Comparison of ENCODE assay signal across 11 cellular contexts in the genomic region with DNA sequence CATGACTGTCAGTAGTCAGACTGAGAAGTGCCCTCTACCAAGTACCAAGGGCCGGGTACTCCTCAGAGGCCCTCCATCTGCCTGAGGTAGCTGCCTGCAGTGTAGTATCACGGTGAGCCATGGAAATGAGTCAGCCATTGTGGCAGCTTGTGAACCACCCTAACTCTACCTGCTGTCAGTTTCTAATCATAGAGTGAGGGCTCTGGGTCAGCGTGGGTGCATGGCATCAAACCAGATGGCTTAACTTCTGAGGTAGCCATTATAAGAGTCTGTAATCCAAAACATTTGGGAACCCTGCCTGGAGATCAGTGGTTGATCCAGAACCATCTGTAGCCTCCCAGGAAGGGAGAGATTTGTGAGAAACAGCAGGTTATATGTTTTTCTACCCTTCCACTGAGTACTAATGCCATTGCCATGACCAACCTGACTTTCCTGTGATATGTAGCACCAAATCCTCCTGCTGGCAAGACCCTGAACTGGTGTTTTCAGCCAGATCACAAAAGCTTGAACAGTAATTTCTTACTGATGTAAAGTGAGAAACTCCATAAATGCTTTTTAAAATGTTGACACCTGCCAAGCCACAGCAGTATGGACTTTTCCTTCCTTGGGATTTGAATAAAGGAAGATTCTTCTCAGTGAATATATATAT. TPM values are rescaled to one million over a fixed set of nuclear protein-coding genes. Genes with fewer than 3 reads are reported as not detected.
DNase-seq lines count a peak whose midpoint lies in the region; ATAC-seq, FAIRE-seq and TF ChIP-seq lines count a peak whose summit lies in the region.
"Had no signal": no experiment of that assay in that cellular context is flagged by ENCODE, and none has a peak within 500 bp of the region (broad histone marks: within the 10 kb centered on the region; RNA-seq: fewer than 3 reads in every experiment).

No MANE protein-coding gene starts in this region.

- TF ChIP-seq CTCF in ascending aorta (IDR thresholded peaks at IDR 0.05) (peak in 1 of 3 experiments; percentile 8), keratinocyte (optimal IDR thresholded peaks at IDR 0.05 in 1 of 3, IDR thresholded peaks at IDR 0.05 in 1 of 3, conservative IDR thresholded peaks at IDR 0.05 in 1 of 3; ENCODE audit: extremely low read depth in 1 of 3, insufficient read depth in 2 of 3, low read length in 3 of 3) (no peak), testis (IDR thresholded peaks at IDR 0.05) (no peak)

- TF ChIP-seq POLR2A in testis (IDR thresholded peaks at IDR 0.05) (no peak), erythroblast (IDR thresholded peaks at IDR 0.05; ENCODE audit: low read length) (no peak)

- H3K36me3 ChIP-seq in ascending aorta (peaks cover 15 to 23% of the 10 kb centered on the region in 2 donors), keratinocyte (ENCODE audit: control insufficient read depth in 2 of 2, extremely low read depth in 1 of 2, insufficient read depth in 2 of 2, low read length in 2 of 2) (peaks cover 2 to 7% of the 10 kb centered on the region in 2 experiments), testis (ENCODE audit: low read depth, missing control alignments) (no peaks in the 10 kb centered on the region)

- H2AFZ ChIP-seq in keratinocyte (ENCODE audit: control insufficient read depth, low read length), result no peak overlapping the region

- H3K9me3 ChIP-seq in ascending aorta (no peaks in the 10 kb centered on the region), keratinocyte (ENCODE audit: control insufficient read depth, low read depth, low read length) (no peaks in the 10 kb centered on the region), testis (no peaks in the 10 kb centered on the region)

- H3K4me1 ChIP-seq in ascending aorta, result peaks cover 5 to 33% of the 10 kb centered on the region in 2 donors
- peaks cover 43% of the 10 kb centered on the region for H3K4me1 ChIP-seq in keratinocyte (ENCODE audit: control insufficient read depth, extremely low read depth, insufficient read depth, low read length)
- no peaks in the 10 kb centered on the region for H3K4me1 ChIP-seq in testis

- H3K4me2 ChIP-seq in keratinocyte (ENCODE audit: control insufficient read depth, extremely low read depth, insufficient read depth, low read depth, low read length), result no peak overlapping the region
- H3K4me2 ChIP-seq: KMS-11 had no signal

- peak; percentile 6 for DNase-seq in stimulated activated naive CD4-positive, alpha-beta T cell treated with Interleukin-2 at 50 U/mL for 16 hours (lab: John Stamatoyannopoulos, UW)
- no peak for DNase-seq in stimulated activated naive CD4-positive, alpha-beta T cell (lab: John Stamatoyannopoulos, UW)
- DNase-seq in ascending aorta (ENCODE audit: low spot score in 2 of 2) (no peak), keratinocyte (ENCODE audit: low read depth, low spot score) (no peak), testis (no peak), erythroblast (lab: John Stamatoyannopoulos, UW) (no peak), iPS-NIHi7 (ENCODE audit: extremely low spot score) (no peak)
- DNase-seq: activated CD4-positive, CD25-positive, alpha-beta regulatory T cell; islet precursor cell had no signal

- no peaks in the 10 kb centered on the region for H4K20me1 ChIP-seq in keratinocyte (ENCODE audit: control insufficient read depth, extremely low read depth, insufficient read depth, low read length)

- H3K27ac ChIP-seq in ascending aorta, result peak overlapping the region; percentile 53 to 59
- no peak overlapping the region for H3K27ac ChIP-seq in keratinocyte (ENCODE audit: control insufficient read depth, insufficient read depth, low read length)
- H3K27ac ChIP-seq in testis, result no peak overlapping the region
- H3K27ac ChIP-seq: KMS-11 had no signal

- dilution Hi-C loops in keratinocyte (cut with MboI; ENCODE audit: extremely low pct_ligation_motif_present, low sequenced_read_pairs), result no loop called here

- 83 to 95% methylated on average over 3 of the region's 3 CpGs for WGBS in testis, 2 donors

- no peaks in the 10 kb centered on the region for H3K79me2 ChIP-seq in keratinocyte (ENCODE audit: control insufficient read depth, insufficient read depth, low read length)

- ATAC-seq in GM21515 (IDR thresholded peaks at IDR 0.05; ENCODE audit: unreplicated experiment), result no peak

- H3K27me3 ChIP-seq in ascending aorta, result no peaks in the 10 kb centered on the region
- no peaks in the 10 kb centered on the region for H3K27me3 ChIP-seq in keratinocyte (ENCODE audit: control insufficient read depth, extremely low read depth, insufficient read depth, low read length)
- H3K27me3 ChIP-seq in testis, result no peaks in the 10 kb centered on the region

- H3K9me1 ChIP-seq in keratinocyte (ENCODE audit: control insufficient read depth, extremely low read depth, insufficient read depth, low read length), result no peaks in the 10 kb centered on the region

- H3K4me3 ChIP-seq in ascending aorta (no peak overlapping the region), keratinocyte (ENCODE audit: control insufficient read depth in 2 of 3, extremely low read depth in 1 of 3, insufficient read depth in 2 of 3, low read depth in 1 of 3, low read length in 3 of 3) (no peak overlapping the region), testis (no peak overlapping the region)

- FAIRE-seq in keratinocyte (lab: Jason Lieb, UNC), result peak; percentile 65

- intact Hi-C loops in ascending aorta (cut with DNase I) (loop anchor here (5.0 kb wide), 1 partner anchor 225 kb away; no protein-coding TSS in a partner anchor), testis (cut with DNase I; ENCODE audit: low total_unique reads) (no loop called here)

- H3K9ac ChIP-seq in keratinocyte (ENCODE audit: control insufficient read depth, extremely low read depth, insufficient read depth, low read length), result no peak overlapping the region
- H3K9ac ChIP-seq: KMS-11 had no signal

RNA-seq across cellular contexts. Expression of a gene that starts 38.9 kb away (rescaled TPM):
- total RNA-seq in ascending aorta (228 TPM), testis (100 to 1,000 TPM in 1 of 2 donors, 10 to 100 TPM in 1; 82.5 to 109 TPM)
- polyA plus RNA-seq in keratinocyte (22.8 to 32.9 TPM (median 23.0 TPM) in 3 replicates), testis (ENCODE audit: insufficient read depth, low read depth, low replicate concordance) (214 TPM)
- 13.4 TPM for polyA plus RNA-seq in keratinocyte (2011; ENCODE audit: low read depth)
- 10.2 and 12.6 TPM in 2 replicates for polyA plus RNA-seq in keratinocyte (2011; cell fraction: cytosol; rRNA removed)
- 32.7 and 34.4 TPM in 2 replicates for polyA plus RNA-seq in keratinocyte (2011; cell fraction: nucleus; rRNA removed)
- polyA plus RNA-seq in keratinocyte (2012; ENCODE audit: low replicate concordance), result 6.4 and 23.6 TPM in 2 replicates
- 74.6 to 119 TPM (median 84.7 TPM) in 3 replicates for polyA minus RNA-seq in keratinocyte
- 16.1 TPM for polyA minus RNA-seq in keratinocyte (2011; cell fraction: cytosol; rRNA and poly(A)+ RNA removed)
- polyA minus RNA-seq in keratinocyte (2011; cell fraction: nucleus; rRNA and poly(A)+ RNA removed), result 36.3 and 71.1 TPM in 2 replicates

Comparison
In these comparisons a context has a peak if more than half of its experiments do, and no peak if none do; other contexts are left out.
1. H3K27ac ChIP-seq: peak in ascending aorta (2 of 2); none in keratinocyte (single experiment) and testis (0 of 2).